ENCODE assay signal across 8 cellular contexts in the genomic region with DNA sequence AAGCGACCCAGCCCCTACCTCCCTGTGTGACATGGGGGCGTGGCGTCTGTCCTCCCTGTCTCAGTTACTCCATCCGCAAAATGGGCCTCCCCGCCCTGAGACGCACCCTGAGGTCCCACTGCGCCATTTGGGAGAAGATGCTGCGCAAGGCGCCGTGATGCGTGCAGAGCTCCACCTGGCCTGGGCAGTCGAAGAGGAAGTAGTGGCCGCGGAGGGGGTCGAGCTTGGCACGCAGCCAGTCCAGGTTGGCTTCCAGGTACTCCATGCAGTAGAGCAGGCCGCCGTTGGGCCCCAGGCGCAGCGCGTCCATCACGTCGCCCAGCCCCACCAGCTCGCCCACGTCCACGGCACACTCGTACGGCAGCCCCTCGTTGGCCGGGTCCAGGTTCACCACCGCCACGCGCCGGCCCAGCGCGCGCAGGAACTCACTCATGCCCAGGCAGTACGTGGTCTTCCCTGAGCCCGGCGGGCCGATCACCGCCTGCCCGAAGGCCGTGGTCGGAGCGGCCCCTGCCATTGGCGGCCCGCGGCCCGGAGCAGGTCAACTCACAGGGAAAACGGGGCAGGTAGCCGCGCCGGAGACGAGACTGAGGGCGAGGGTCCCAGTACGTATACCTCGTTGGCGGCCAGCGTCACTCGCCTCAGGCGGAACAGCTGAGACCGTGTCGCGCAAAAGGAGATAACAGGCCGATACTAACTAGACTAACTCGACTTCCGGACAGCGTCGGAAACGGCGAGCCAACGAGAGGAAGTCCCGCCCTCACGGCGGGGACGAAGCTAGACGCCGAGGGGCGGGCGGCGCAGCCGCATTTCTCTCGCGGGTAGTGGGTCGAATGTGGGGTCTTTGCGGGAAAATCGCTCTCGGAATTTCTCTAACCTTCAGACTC. TPM values are rescaled to one million over a fixed set of nuclear protein-coding genes. Genes with fewer than 3 reads are reported as not detected.
A peak's percentile ranks its signal among the peaks of the same experiment; 100 is the strongest.
DNase-seq lines count a peak whose midpoint lies in the region; ATAC-seq and TF ChIP-seq lines count a peak whose summit lies in the region.

Gene GPN2 (minus strand): TSS at position 704 of the 887 bp plus-strand sequence. CDS start 187 bp downstream, at position 517.

- H3K9me3 Mint-ChIP-seq in neural crest cell: no peaks in the 10 kb centered on the region

- H3K27ac ChIP-seq in stomach: peak within 1 kb of the TSS; percentile 80 to 96 (median 91)

- peaks cover 24% of the 10 kb centered on the region for H3K4me1 Mint-ChIP-seq in neural crest cell

- intact Hi-C loops in stomach (cut with DNase I; ENCODE audit: low total_unique reads): no loop called here

- H3K4me3 Mint-ChIP-seq in neural crest cell: peak within 1 kb of the TSS; percentile 93

- H3K36me3 Mint-ChIP-seq in neural crest cell (ENCODE audit: low read depth): peaks cover 22% of the 10 kb centered on the region

- WGBS in stomach, 5 donors: 0 to 2% (median 1%) methylated on average over 53 to 89 of the region's 89 CpGs

- H3K4me3 ChIP-seq in fibroblast of villous mesenchyme (ENCODE audit: low read depth, low read length): peak within 1 kb of the TSS; percentile 93
- peak within 1 kb of the TSS; percentile 73 to 95 (median 86) for H3K4me3 ChIP-seq in stomach

- H3K9me3 ChIP-seq in stomach: no peaks in the 10 kb centered on the region

- H3K27me3 ChIP-seq in stomach: no peaks in the 10 kb centered on the region

- in situ Hi-C loops in KBM-7 (cut with MboI; ENCODE audit: low pct_unique_long_range_greater_than_20kb, low sequenced_read_pairs): no loop called here

- peak; percentile 52 for DNase-seq in DMS79 (lab: John Stamatoyannopoulos, UW)
- peak; percentile 81 for DNase-seq in KBM-7
- DNase-seq in SHP77 treated with DMSO at 0.1 percent for 48 hours (lab: John Stamatoyannopoulos, UW): peak; percentile 36
- DNase-seq in activated gamma-delta T cell treated with Interleukin-2 at 50 U/mL for 16 hours: peak; percentile 72
- DNase-seq in fibroblast of villous mesenchyme (ENCODE audit: low read depth): peak; percentile 80
- peak; percentile 60 for DNase-seq in neural crest cell (ENCODE audit: low read depth, low spot score)
- peak; percentile 83 for DNase-seq in stomach

- H3K4me1 ChIP-seq in stomach: peaks cover 20 to 36% (median 29%) of the 10 kb centered on the region in 4 donors

- no peak for TF ChIP-seq CTCF in fibroblast of villous mesenchyme (IDR thresholded peaks at IDR 0.05; ENCODE audit: insufficient read depth, low read depth, low read length)
- no peak for TF ChIP-seq CTCF in neural crest cell (conservative IDR thresholded peaks at IDR 0.05)
- TF ChIP-seq CTCF in stomach (IDR thresholded peaks at IDR 0.05): no peak

- H3K36me3 ChIP-seq in stomach: peaks cover 58 to 78% (median 75%) of the 10 kb centered on the region in 4 donors

- H3K27me3 Mint-ChIP-seq in neural crest cell (ENCODE audit: low read depth): no peaks in the 10 kb centered on the region

- peak within 1 kb of the TSS; percentile 93 for H3K27ac Mint-ChIP-seq in neural crest cell (ENCODE audit: unreplicated experiment)

- peak; percentile 85 for ATAC-seq in GM21717 (IDR thresholded peaks at IDR 0.05; ENCODE audit: unreplicated experiment)

- TF ChIP-seq EP300 in stomach (IDR thresholded peaks at IDR 0.05): no peak

- no peak for TF ChIP-seq POLR2A in stomach (IDR thresholded peaks at IDR 0.05)

RNA-seq across cellular contexts. Expression of gene GPN2, which starts in this region (rescaled TPM):
- total RNA-seq in fibroblast of villous mesenchyme: 9.5 and 11.9 TPM in 2 replicates
- total RNA-seq in neural crest cell: 28.5 and 31.7 TPM in 2 replicates
- total RNA-seq in stomach: 10 to 100 TPM in 2 of 5 donors, 1 to 10 TPM in 3; 5.4 to 66.3 (median 9.9) TPM
- polyA plus RNA-seq in stomach: 10 to 100 TPM; 11.2 to 20.6 (median 15.6) TPM

Comparison
In these comparisons a context has a peak if more than half of its experiments do, and no peak if none do; other contexts are left out.
1. Peak in every context shown above with its lines: DNase-seq, ATAC-seq, H3K4me3 ChIP-seq and H3K27ac ChIP-seq.